Comparison of ENCODE assay signal across 8 cellular contexts in the genomic region with DNA sequence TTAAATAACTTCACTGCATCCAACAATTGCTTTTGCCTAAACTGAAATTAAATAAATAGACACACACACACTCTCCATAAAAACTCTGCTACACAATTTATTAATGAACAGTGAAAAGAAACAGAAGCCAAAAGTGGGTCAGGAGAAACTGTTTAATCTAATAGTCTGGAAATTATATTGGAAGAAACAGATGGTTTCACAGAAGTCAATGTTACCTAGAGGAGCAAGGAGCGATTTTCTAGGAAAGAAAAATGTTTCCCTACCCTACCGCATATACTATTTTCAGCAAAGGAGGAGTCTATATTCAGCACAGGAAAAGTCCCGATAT. TPM values are rescaled to one million over a fixed set of nuclear protein-coding genes. Genes with fewer than 3 reads are reported as not detected.
DNase-seq lines count a peak whose midpoint lies in the region; ATAC-seq, FAIRE-seq and TF ChIP-seq lines count a peak whose summit lies in the region.

No MANE protein-coding gene starts in this region.

- H3K27ac ChIP-seq in CD4-positive, CD25-positive, alpha-beta regulatory T cell (ENCODE audit: insufficient read depth, low read length, poor library complexity, severe bottlenecking): peak overlapping the region; percentile 82
- H3K27ac ChIP-seq in IMR-90 (ENCODE audit: insufficient read depth, low read length): no peak overlapping the region; the same call in 1 of the 2 replicates
- H3K27ac ChIP-seq in GM12878 (ENCODE audit: control insufficient read depth, insufficient read depth): no peak overlapping the region

- H3K4me2 ChIP-seq in IMR-90 (ENCODE audit: low read depth, low read length) (peak overlapping the region; percentile 37), GM12878 (ENCODE audit: control insufficient read depth, insufficient read depth) (peak overlapping the region; percentile 68)

- TF ChIP-seq POLR2A in IMR-90 (IDR thresholded peaks at IDR 0.05; ENCODE audit: low read depth, low read length) (no peak), GM12878 (IDR thresholded peaks at IDR 0.05; ENCODE audit: low read depth, low read length) (no peak)

- H3K27me3 ChIP-seq in CD4-positive, CD25-positive, alpha-beta regulatory T cell (ENCODE audit: control insufficient read depth, insufficient read depth, low read length): no peaks in the 10 kb centered on the region
- H3K27me3 ChIP-seq in IMR-90 (ENCODE audit: control insufficient read depth, insufficient read depth, low read length) (no peaks in the 10 kb centered on the region), GM12878 (replicated peaks in 1 of 2; ENCODE audit: control insufficient read depth in 2 of 2, insufficient read depth in 2 of 2, low read length in 1 of 2) (no peaks in the 10 kb centered on the region)

- H3K27me3 Mint-ChIP-seq in CD4-positive, CD25-positive, alpha-beta regulatory T cell: no peaks in the 10 kb centered on the region
- H3K27me3 Mint-ChIP-seq in nephron progenitor cell (ENCODE audit: low read depth, poor library complexity): peaks cover 16% of the 10 kb centered on the region

- H3K4ac ChIP-seq in IMR-90 (ENCODE audit: low read depth, low read length): peak overlapping the region; percentile 71

- H4K20me1 ChIP-seq in IMR-90 (ENCODE audit: insufficient read depth, low read length) (peaks cover 15% of the 10 kb centered on the region; the same call in 1 of the 2 replicates), GM12878 (ENCODE audit: control insufficient read depth, insufficient read depth) (no peaks in the 10 kb centered on the region)

- H3K23ac ChIP-seq in IMR-90 (ENCODE audit: low read depth, low read length): peak overlapping the region; percentile 91; the same call in 1 of the 2 replicates

- H2BK120ac ChIP-seq in IMR-90 (ENCODE audit: low read depth, low read length): peak overlapping the region; percentile 89

- CTCF ChIA-PET in IMR-90 (lab: Yijun Ruan, JAX): interaction anchor here (0.6 to 0.8 kb wide), 2 partner anchors 74 to 192 kb away, joined by 3 to 4 read pairs; no protein-coding TSS in a partner anchor
- CTCF ChIA-PET in GM12878 (lab: Yijun Ruan, JAX): interaction anchor here (0.6 to 2.7 kb wide), 10 partner anchors 8 to 125 kb away, joined by 3 to 11 read pairs (median 4); no protein-coding TSS in a partner anchor

- peak overlapping the region; percentile 82; the same call in 2 of the 3 replicates for H2BK15ac ChIP-seq in IMR-90 (ENCODE audit: low read depth, low read length)

- H3K18ac ChIP-seq in IMR-90 (ENCODE audit: low read depth, low read length): peak overlapping the region; percentile 93

- no peaks in the 10 kb centered on the region for H3K9me3 ChIP-seq in CD4-positive, CD25-positive, alpha-beta regulatory T cell (ENCODE audit: control insufficient read depth in 2 of 2, low read length in 2 of 2)
- H3K9me3 ChIP-seq in IMR-90 (ENCODE audit: control insufficient read depth, insufficient read depth, low read length) (no peaks in the 10 kb centered on the region), GM12878 (replicated peaks; ENCODE audit: control insufficient read depth, insufficient read depth, low read length) (no peaks in the 10 kb centered on the region)

- H3K79me2 ChIP-seq in GM12878 (ENCODE audit: control insufficient read depth, insufficient read depth, low read length): peaks cover 64% of the 10 kb centered on the region

- BruUV-seq in IMR-90 (replicated peaks; lab: Mats Ljungman, UMichigan): no TSS peak
- no TSS peak for BruUV-seq in GM12878 (replicated peaks; lab: Mats Ljungman, UMichigan)

- H3K9me3 Mint-ChIP-seq in CD4-positive, CD25-positive, alpha-beta regulatory T cell: no peaks in the 10 kb centered on the region
- peaks cover 23% of the 10 kb centered on the region for H3K9me3 Mint-ChIP-seq in nephron progenitor cell

- dilution Hi-C loops in IMR-90 (cut with HindIII; ENCODE audit: low sequenced_read_pairs, unreplicated experiment): no loop called here

- peak overlapping the region; percentile 91; the same call in 1 of the 2 replicates for H2BK20ac ChIP-seq in IMR-90 (ENCODE audit: low read depth, low read length)

- H3K14ac ChIP-seq in IMR-90 (replicated peaks; ENCODE audit: low read depth, low read length): peak overlapping the region; percentile 81

- H2AFZ ChIP-seq in IMR-90 (replicated peaks; ENCODE audit: low read length, poor library complexity): no peak overlapping the region
- H2AFZ ChIP-seq in GM12878 (ENCODE audit: control insufficient read depth, low read depth, low read length): no peak overlapping the region

- H4K91ac ChIP-seq in IMR-90 (ENCODE audit: insufficient read depth, low read depth, low read length): peak overlapping the region; percentile 67

- TF ChIP-seq CTCF in IMR-90 (conservative IDR thresholded peaks at IDR 0.05; ENCODE audit: low read depth, low read length) (no peak), GM12878 (IDR thresholded peaks at IDR 0.05 in 2 of 3, conservative IDR thresholded peaks at IDR 0.05 in 1 of 3; ENCODE audit: control insufficient read depth in 2 of 3, extremely low read depth in 1 of 3, insufficient read depth in 1 of 3, low read depth in 3 of 3, low read length in 3 of 3) (no peak), nephron progenitor cell (IDR thresholded peaks at IDR 0.05) (no peak), GM13976 (IDR thresholded peaks at IDR 0.05; ENCODE audit: borderline replicate concordance, control extremely low read depth, extremely low read depth, insufficient read depth, missing control alignments) (no peak)

- peak overlapping the region; percentile 97; the same call in 1 of the 2 replicates for H2AK5ac ChIP-seq in IMR-90 (ENCODE audit: low read depth, low read length)

- in situ Hi-C loops in IMR-90 (cut with MboI; ENCODE audit: low sequenced_read_pairs): no loop called here
- in situ Hi-C loops in GM12878 (cut with MboI): no loop called here
- in situ Hi-C loops in GM13976 (cut with MboI; ENCODE audit: low sequenced_read_pairs, unreplicated experiment): no loop called here

- peaks cover 63% of the 10 kb centered on the region for H3K4me1 ChIP-seq in CD4-positive, CD25-positive, alpha-beta regulatory T cell (ENCODE audit: control insufficient read depth, insufficient read depth, low read length, poor library complexity, severe bottlenecking)
- H3K4me1 ChIP-seq in IMR-90 (ENCODE audit: control insufficient read depth, insufficient read depth, low read length): peaks cover 43% of the 10 kb centered on the region
- H3K4me1 ChIP-seq in GM12878 (ENCODE audit: control insufficient read depth, insufficient read depth, low read length): peaks cover 36% of the 10 kb centered on the region

- H3K9ac ChIP-seq in IMR-90 (ENCODE audit: low read depth, low read length) (no peak overlapping the region), GM12878 (ENCODE audit: control insufficient read depth, insufficient read depth, low read length) (no peak overlapping the region)

- POLR2A ChIA-PET in IMR-90 (lab: Charles Lee; ENCODE audit: unreplicated experiment) (no interaction called here), GM12878 (lab: Charles Lee) (interaction anchor here (0.6 to 5.1 kb wide), 8 partner anchors 12 to 108 kb away, joined by 3 to 47 read pairs (median 6); no protein-coding TSS in a partner anchor)

- peaks cover 31 to 95% (median 77%) of the 10 kb centered on the region in 4 donors for H3K4me1 Mint-ChIP-seq in CD4-positive, CD25-positive, alpha-beta regulatory T cell
- peaks cover 49% of the 10 kb centered on the region for H3K4me1 Mint-ChIP-seq in nephron progenitor cell

- RAD21 ChIA-PET in GM12878 (lab: Charles Lee; ENCODE audit: unreplicated experiment): interaction anchor here (0.7 to 5.6 kb wide), 12 partner anchors 14 to 190 kb away, joined by 3 to 50 read pairs (median 4); a partner anchor contains a TSS

- H3K4me3 Mint-ChIP-seq in CD4-positive, CD25-positive, alpha-beta regulatory T cell: peak overlapping the region; percentile 17 to 79 (median 73)
- H3K4me3 Mint-ChIP-seq in nephron progenitor cell: no peak overlapping the region

- no peak for ATAC-seq in CD4-positive, CD25-positive, alpha-beta regulatory T cell (ENCODE audit: low read depth in 2 of 2)
- ATAC-seq in IMR-90 (ENCODE audit: low read depth) (no peak), GM12878 (no peak)

- peak overlapping the region; percentile 87 for H4K5ac ChIP-seq in IMR-90 (ENCODE audit: low read depth, low read length)

- H4K8ac ChIP-seq in IMR-90 (ENCODE audit: low read depth in 2 of 2, low read length in 2 of 2): peak overlapping the region; percentile 39 to 64; a peak in 3 of 4 replicates

- no peak overlapping the region for H2AK9ac ChIP-seq in IMR-90 (replicated peaks; ENCODE audit: low read depth, low read length, poor library complexity)

- SMC1A ChIA-PET in GM12878 (lab: Charles Lee; ENCODE audit: uncharacterized antibody, unreplicated experiment): interaction anchor here (1.0 to 11.7 kb wide), 20 partner anchors 10 to 193 kb away, joined by 3 to 295 read pairs (median 7); a partner anchor contains a TSS

- TF ChIP-seq RAD21 in IMR-90 (IDR thresholded peaks at IDR 0.05; ENCODE audit: low read length) (no peak), GM12878 (IDR thresholded peaks at IDR 0.05; ENCODE audit: insufficient read depth, low read depth, low read length) (no peak)

- peak overlapping the region; percentile 67 for H2BK5ac ChIP-seq in IMR-90 (ENCODE audit: low read depth, low read length, poor library complexity, severe bottlenecking)

- H3K79me1 ChIP-seq in IMR-90 (ENCODE audit: low read depth in 1 of 2, low read length in 2 of 2): peaks cover 36 to 80% of the 10 kb centered on the region in 2 experiments

- WGBS in IMR-90 (ENCODE audit: extremely low coverage in 2 of 2, insufficient read length in 1 of 2), 2 experiments: no CpG with 5 or more reads among the region's 3 CpGs
- WGBS in GM12878 (ENCODE audit: insufficient coverage, insufficient replicate concordance, low lambda C conversion rate, missing lambda C conversion rate): 2% methylated on average over 3 of the region's 3 CpGs

- peaks cover 39% of the 10 kb centered on the region for H3K9me1 ChIP-seq in IMR-90 (ENCODE audit: insufficient read depth, low read length)

- no peak overlapping the region for H3K56ac ChIP-seq in IMR-90 (ENCODE audit: extremely low read depth, insufficient read depth, low read length)

- peak overlapping the region; percentile 78 for H3K4me3 ChIP-seq in CD4-positive, CD25-positive, alpha-beta regulatory T cell (ENCODE audit: low read depth, low read length)
- H3K4me3 ChIP-seq in IMR-90 (ENCODE audit: insufficient read depth, low read depth, low read length) (no peak overlapping the region), GM12878 (no peak overlapping the region)

- peaks cover 15% of the 10 kb centered on the region for H3K36me3 ChIP-seq in CD4-positive, CD25-positive, alpha-beta regulatory T cell (ENCODE audit: control insufficient read depth, insufficient read depth, low read length)
- peaks cover 6% of the 10 kb centered on the region; the same call in 1 of the 2 replicates for H3K36me3 ChIP-seq in IMR-90 (ENCODE audit: control insufficient read depth, insufficient read depth, low read length)
- peaks cover 19 to 22% of the 10 kb centered on the region in 2 experiments for H3K36me3 ChIP-seq in GM12878 (ENCODE audit: control insufficient read depth in 2 of 2, insufficient read depth in 2 of 2, low read length in 1 of 2)

- peak overlapping the region; percentile 81 to 99 (median 88) for H3K27ac Mint-ChIP-seq in CD4-positive, CD25-positive, alpha-beta regulatory T cell
- H3K27ac Mint-ChIP-seq in nephron progenitor cell: peak overlapping the region; percentile 60

- no peak for FAIRE-seq in GM12878 (lab: Jason Lieb, UNC)

- peaks cover 24% of the 10 kb centered on the region for H3K36me3 Mint-ChIP-seq in CD4-positive, CD25-positive, alpha-beta regulatory T cell
- H3K36me3 Mint-ChIP-seq in nephron progenitor cell (ENCODE audit: low read depth): peaks cover 23% of the 10 kb centered on the region

- intact Hi-C loops in IMR-90 (cut with micrococcal nuclease): loop anchor here (5.0 kb wide), 1 partner anchor 34 kb away; no protein-coding TSS in a partner anchor
- intact Hi-C loops in GM12878 (cut with micrococcal nuclease; ENCODE audit: unreplicated experiment): no loop called here

- no peak for DNase-seq in CD4-positive, CD25-positive, alpha-beta regulatory T cell
- no peak for DNase-seq in IMR-90
- no peak for DNase-seq in GM12878 (ENCODE audit: low read depth, low spot score)
- DNase-seq in nephron progenitor cell: no peak
- DNase-seq in COLO668 (lab: John Stamatoyannopoulos, UW; ENCODE audit: unreplicated experiment): no peak
- no peak for DNase-seq in GM13976 (ENCODE audit: low spot score)
- DNase-seq in DMS153 (lab: John Stamatoyannopoulos, UW): no peak
- DNase-seq in effector CD4-positive, alpha-beta T cell: no peak

- no peak for TF ChIP-seq EP300 in GM12878 (IDR thresholded peaks at IDR 0.05; ENCODE audit: borderline replicate concordance in 1 of 2, control insufficient read depth in 1 of 2, low read depth in 2 of 2, low read length in 2 of 2)

RNA-seq across cellular contexts. Expression of a gene that starts 32.0 kb away (rescaled TPM):
- 110 TPM for total RNA-seq in CD4-positive, CD25-positive, alpha-beta regulatory T cell
- polyA plus RNA-seq in CD4-positive, CD25-positive, alpha-beta regulatory T cell: 100 to 1,000 TPM in 2 of 4 donors, 10 to 100 TPM in 2; 87.1 to 111 (median 97.5) TPM
- total RNA-seq in IMR-90 (2012; rRNA removed) (52.0 and 52.2 TPM in 2 replicates), GM12878 (2014; rRNA removed) (154 and 163 TPM in 2 replicates), GM12878 (2014; rRNA removed; fragmentation: Illumina TruSeq; extraction: Trizol) (145 TPM in 2 replicates), GM12878 (2021) (166 and 176 TPM in 2 replicates)
- polyA plus RNA-seq in IMR-90 (2012; rRNA removed) (44.8 and 45.0 TPM in 2 replicates), GM12878 (2011; rRNA removed) (171 and 213 TPM in 2 replicates), GM12878 (2014; fragmentation: Illumina TruSeq; extraction: Trizol) (146 and 170 TPM in 2 replicates), GM12878 (2014; fragmentation: Nextera tagmentation; extraction: Ambion mirVana) (10 to 100 TPM; 20.6 to 38.9 TPM), GM12878 (2014; rRNA removed) (143 and 149 TPM in 2 replicates), GM12878 (2016; fragmentation: Nextera tagmentation; extraction: Ambion mirVana) (10 to 100 TPM; 46.3 to 61.9 TPM)
- 37.9 and 67.2 TPM in 2 replicates for polyA plus RNA-seq in IMR-90 (2012; cell fraction: cytosol; rRNA removed)
- polyA plus RNA-seq in IMR-90 (2012; cell fraction: nucleus; rRNA removed; ENCODE audit: low replicate concordance): 19.1 and 28.3 TPM in 2 replicates
- 377 and 379 TPM in 2 replicates for total RNA-seq in GM12878 (2013; cell fraction: nucleolus; rRNA removed)
- polyA plus RNA-seq in GM12878 (2011; ENCODE audit: low read depth): 68.5 TPM
- 284 and 352 TPM in 2 replicates for polyA plus RNA-seq in GM12878 (2011; cell fraction: cytosol; rRNA removed)
- 306 TPM in 2 replicates for polyA plus RNA-seq in GM12878 (2011; cell fraction: nucleus; rRNA removed)
- polyA plus RNA-seq in GM12878 (2012): 90.4 and 119 TPM in 2 replicates
- 198 and 256 TPM in 2 replicates for polyA minus RNA-seq in GM12878 (2011; rRNA and poly(A)+ RNA removed)
- 85.5 and 87.8 TPM in 2 replicates for polyA minus RNA-seq in GM12878 (2011; cell fraction: cytosol; rRNA and poly(A)+ RNA removed)
- 129 and 203 TPM in 2 replicates for polyA minus RNA-seq in GM12878 (2011; cell fraction: nucleus; rRNA and poly(A)+ RNA removed)
